Comparison of ENCODE assay signal across 3 cellular contexts in genomic region chr1:16796179-16796578, GRCh38. TPM values are rescaled to one million over a fixed set of nuclear protein-coding genes. Genes with fewer than 3 reads are reported as not detected.
"Had no signal": no experiment of that assay in that cellular context is flagged by ENCODE, and none has a peak within 500 bp of the region (broad histone marks: within the 10 kb centered on the region; RNA-seq: fewer than 3 reads in every experiment).

No MANE protein-coding gene starts in this region.

RNA-seq across cellular contexts. Expression of gene RNU1-4, which starts 55.9 kb away (rescaled TPM):
- polyA plus RNA-seq: naive thymus-derived CD4-positive, alpha-beta T cell; pancreas; small intestine had no signal
